ENCODE assay signal across 6 cellular contexts in genomic region chr22:20117656-20118571, GRCh38. TPM values are rescaled to one million over a fixed set of nuclear protein-coding genes. Genes with fewer than 3 reads are reported as not detected.
DNase-seq lines count a peak whose midpoint lies in the region; ATAC-seq and TF ChIP-seq lines count a peak whose summit lies in the region.

No MANE protein-coding gene starts in this region.

- TF ChIP-seq EP300 in stomach (IDR thresholded peaks at IDR 0.05) = no peak

- peaks cover 8 to 23% of the 10 kb centered on the region in 2 donors for H3K36me3 Mint-ChIP-seq in activated T-cell treated with anti-CD3 and anti-CD28 coated beads, Interleukin-2, amount 50 U/mL, for 72 hours (ENCODE audit: insufficient read depth in 2 of 2)

- intact Hi-C loops in stomach (cut with DNase I; ENCODE audit: low total_unique reads) = no loop called here

- H3K9me3 ChIP-seq in stomach = no peaks in the 10 kb centered on the region

- H3K27me3 Mint-ChIP-seq in activated T-cell treated with anti-CD3 and anti-CD28 coated beads, Interleukin-2, amount 50 U/mL, for 72 hours (ENCODE audit: low read depth) = no peaks in the 10 kb centered on the region

- H3K4me3 Mint-ChIP-seq in activated T-cell treated with anti-CD3 and anti-CD28 coated beads, Interleukin-2, amount 50 U/mL, for 72 hours = peak overlapping the region; percentile 87 to 92

- DNase-seq in activated T-cell treated with anti-CD3 and anti-CD28 coated beads, Interleukin-2, amount 50 U/mL, for 72 hours = peak; percentile 81 to 89
- DNase-seq in kidney epithelial cell (ENCODE audit: low read depth) (no peak), stomach (no peak), iPS-NIHi7 (ENCODE audit: extremely low spot score) (no peak)

- H3K36me3 ChIP-seq in kidney epithelial cell (ENCODE audit: control insufficient read depth, insufficient read depth, low read length) (peaks cover 5% of the 10 kb centered on the region), stomach (peaks cover 53 to 72% (median 66%) of the 10 kb centered on the region in 4 donors)

- peak overlapping the region; percentile 83 for H3K27ac Mint-ChIP-seq in activated T-cell treated with anti-CD3 and anti-CD28 coated beads, Interleukin-2, amount 50 U/mL, for 72 hours

- H3K4me1 ChIP-seq in stomach = peaks cover 27 to 76% (median 62%) of the 10 kb centered on the region in 4 donors

- H3K4me3 ChIP-seq in kidney epithelial cell (ENCODE audit: low read depth, low read length) (peak overlapping the region; percentile 90), stomach (peak overlapping the region; percentile 63 to 99 (median 84))

- TF ChIP-seq POLR2A in GM18505 (IDR thresholded peaks at IDR 0.05; ENCODE audit: borderline replicate concordance, extremely low read depth, insufficient read depth, insufficient read length) = peak; percentile 49
- no peak for TF ChIP-seq POLR2A in stomach (IDR thresholded peaks at IDR 0.05)

- peak overlapping the region; percentile 67 to 94 (median 89) for H3K27ac ChIP-seq in stomach

- no peaks in the 10 kb centered on the region for H3K9me3 Mint-ChIP-seq in activated T-cell treated with anti-CD3 and anti-CD28 coated beads, Interleukin-2, amount 50 U/mL, for 72 hours

- TF ChIP-seq CTCF in kidney epithelial cell (IDR thresholded peaks at IDR 0.05; ENCODE audit: insufficient read depth, low read length, poor library complexity, severe bottlenecking) (no peak), stomach (IDR thresholded peaks at IDR 0.05) (no peak)

- WGBS in stomach, 5 donors = 0 to 1% (median 1%) methylated on average over 18 to 65 of the region's 65 CpGs

- peaks cover 63% of the 10 kb centered on the region for H3K4me1 Mint-ChIP-seq in activated T-cell treated with anti-CD3 and anti-CD28 coated beads, Interleukin-2, amount 50 U/mL, for 72 hours (ENCODE audit: low read depth)

- no peaks in the 10 kb centered on the region for H3K27me3 ChIP-seq in kidney epithelial cell (ENCODE audit: control insufficient read depth, insufficient read depth, low read length)
- H3K27me3 ChIP-seq in stomach = no peaks in the 10 kb centered on the region

- ATAC-seq in GM18505 (IDR thresholded peaks at IDR 0.05; ENCODE audit: unreplicated experiment) (peak; percentile 21), HG03439 (IDR thresholded peaks at IDR 0.05; ENCODE audit: unreplicated experiment) (peak; percentile 27)
- peak; percentile 51 for ATAC-seq in activated T-cell treated with anti-CD3 and anti-CD28 coated beads, Interleukin-2, amount 50 U/mL, for 72 hours (replicated peaks in 1 of 2)

RNA-seq across cellular contexts. Expression of gene TRMT2A, which starts 0.9 kb away (rescaled TPM):
- 10 to 100 TPM; 55.6 to 56.8 TPM for total RNA-seq in activated T-cell treated with anti-CD3 and anti-CD28 coated beads, Interleukin-2, amount 50 U/mL, for 72 hours
- 44.5 and 56.3 TPM in 2 replicates for total RNA-seq in kidney epithelial cell
- total RNA-seq in stomach = 100 to 1,000 TPM in 1 of 5 donors, 10 to 100 TPM in 4; 30.5 to 143 (median 89.5) TPM
- 10 to 100 TPM; 17.9 to 70.3 (median 33.6) TPM for polyA plus RNA-seq in stomach

RNA-seq across cellular contexts. Expression of gene RANBP1, which starts 2.0 kb away (rescaled TPM):
- 100 to 1,000 TPM; 194 to 256 TPM for total RNA-seq in activated T-cell treated with anti-CD3 and anti-CD28 coated beads, Interleukin-2, amount 50 U/mL, for 72 hours
- 357 and 360 TPM in 2 replicates for total RNA-seq in kidney epithelial cell
- total RNA-seq in stomach = 100 to 1,000 TPM in 3 of 5 donors, 10 to 100 TPM in 2; 23.9 to 200 (median 127) TPM
- 10 to 100 TPM; 72.8 to 93.5 (median 90.3) TPM for polyA plus RNA-seq in stomach

RNA-seq across cellular contexts. Expression of gene ZDHHC8, which starts 13.7 kb away (rescaled TPM):
- 10 to 100 TPM; 41.6 to 47.6 TPM for total RNA-seq in activated T-cell treated with anti-CD3 and anti-CD28 coated beads, Interleukin-2, amount 50 U/mL, for 72 hours
- total RNA-seq in kidney epithelial cell = 23.8 and 26.9 TPM in 2 replicates
- total RNA-seq in stomach = 100 to 1,000 TPM in 1 of 5 donors, 10 to 100 TPM in 3, 1 to 10 TPM in 1; 4.2 to 228 (median 23.6) TPM
- 10 to 100 TPM in 1 of 3 donors, 1 to 10 TPM in 2; 3.2 to 22.8 (median 9.7) TPM for polyA plus RNA-seq in stomach

RNA-seq across cellular contexts. Expression of gene CCDC188, which starts 32.9 kb away (rescaled TPM):
- not detected for total RNA-seq in activated T-cell treated with anti-CD3 and anti-CD28 coated beads, Interleukin-2, amount 50 U/mL, for 72 hours
- total RNA-seq in kidney epithelial cell = 0.55 and 1.8 TPM in 2 replicates
- total RNA-seq in stomach = 10 to 100 TPM in 1 of 5 donors, 1 to 10 TPM in 1, under 1 TPM in 2, not detected in 1; 0.37 to 40.8 (median 2.1) TPM
- 1 to 10 TPM in 1 of 3 donors, under 1 TPM in 2; 0.10 to 2.7 (median 0.76) TPM for polyA plus RNA-seq in stomach

RNA-seq across cellular contexts. Expression of gene DGCR8, which starts 37.9 kb away (rescaled TPM):
- total RNA-seq in activated T-cell treated with anti-CD3 and anti-CD28 coated beads, Interleukin-2, amount 50 U/mL, for 72 hours = 10 to 100 TPM; 44.2 to 46.6 TPM
- total RNA-seq in kidney epithelial cell (34.0 and 35.7 TPM in 2 replicates), stomach (10 to 100 TPM; 25.1 to 55.4 (median 48.5) TPM)
- 10 to 100 TPM in 1 of 3 donors, 1 to 10 TPM in 2; 7.8 to 13.8 (median 9.3) TPM for polyA plus RNA-seq in stomach

Comparison
In these comparisons a context has a peak if more than half of its experiments do, and no peak if none do; other contexts are left out.
1. DNase-seq: peak in activated T-cell treated with anti-CD3 and anti-CD28 coated beads, Interleukin-2, amount 50 U/mL, for 72 hours (2 of 2); none in kidney epithelial cell (single experiment), stomach (single experiment) and iPS-NIHi7 (single experiment).
2. Peak in every context shown above with its lines, with median percentiles within 50 percentile points of each other: ATAC-seq.